8 cellular contexts compared by ENCODE assay signal in the genomic region with DNA sequence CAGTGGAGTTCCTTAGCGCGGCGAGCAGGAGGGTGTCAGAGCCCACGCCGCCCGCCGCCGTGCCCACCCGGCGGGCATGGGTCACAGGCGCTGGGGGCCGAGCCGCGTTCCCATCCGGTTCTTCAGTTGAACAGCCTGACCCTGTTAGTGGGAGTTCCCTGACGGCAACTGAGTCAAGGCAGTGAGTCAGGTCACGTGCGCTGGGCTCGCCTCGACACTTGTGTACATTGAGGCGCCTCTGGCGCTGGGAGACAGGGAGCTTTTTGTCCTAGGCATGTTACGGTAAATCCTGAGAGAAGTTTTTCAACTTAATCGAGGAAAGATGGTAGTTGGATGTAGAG. TPM values are rescaled to one million over a fixed set of nuclear protein-coding genes. Genes with fewer than 3 reads are reported as not detected.
A peak's percentile ranks its signal among the peaks of the same experiment; 100 is the strongest.
DNase-seq lines count a peak whose midpoint lies in the region; ATAC-seq and TF ChIP-seq lines count a peak whose summit lies in the region.

No MANE protein-coding gene starts in this region.

- POLR2A ChIA-PET in T-cell (lab: Charles Lee) = interaction anchor here in 1 of 2 donors (1.0 kb wide), 1 partner anchor 78 kb away, joined by 5 read pairs; no protein-coding TSS in a partner anchor

- H3K9me3 Mint-ChIP-seq in T-cell = no peaks in the 10 kb centered on the region

- DNase-seq in GM06990 (ENCODE audit: extremely low read depth, insufficient read length) (peak; percentile 47), T-cell (peak in 16 of 34 experiments; percentile 3 to 19 (median 10)), ascending aorta (ENCODE audit: low spot score in 2 of 2) (peak; percentile 50 to 79), right cardiac atrium (peak; percentile 60 to 73 (median 68)), prostate gland (ENCODE audit: low spot score) (peak; percentile 83), vagina (ENCODE audit: extremely low spot score in 2 of 2) (no peak), DMS114 treated with DMSO at 0.1 percent for 48 hours (lab: John Stamatoyannopoulos, UW; ENCODE audit: unreplicated experiment) (no peak)

- no peaks in the 10 kb centered on the region for H3K9me3 ChIP-seq in ascending aorta
- no peaks in the 10 kb centered on the region for H3K9me3 ChIP-seq in right cardiac atrium (ENCODE audit: control insufficient read depth, low read length)
- no peaks in the 10 kb centered on the region for H3K9me3 ChIP-seq in prostate gland
- H3K9me3 ChIP-seq in vagina = no peaks in the 10 kb centered on the region

- TF ChIP-seq CTCF in GM06990 (IDR thresholded peaks at IDR 0.05; ENCODE audit: insufficient read depth, low read length, poor library complexity, severe bottlenecking) = no peak
- peak in 1 of 3 experiments; percentile 11 for TF ChIP-seq CTCF in ascending aorta (IDR thresholded peaks at IDR 0.05)
- TF ChIP-seq CTCF in prostate gland (IDR thresholded peaks at IDR 0.05) = no peak
- no peak for TF ChIP-seq CTCF in vagina (IDR thresholded peaks at IDR 0.05)

- no peaks in the 10 kb centered on the region for H3K27me3 Mint-ChIP-seq in T-cell

- H3K4me1 Mint-ChIP-seq in T-cell = peaks cover 58 to 63% (median 60%) of the 10 kb centered on the region in 3 donors

- intact Hi-C loops in ascending aorta (cut with DNase I) (loop anchor here (1.0 to 10.0 kb wide), 9 partner anchors 45 to 1132 kb away; a partner anchor contains a TSS), right cardiac atrium (cut with DNase I) (loop anchor here in 2 of 4 donors (5.0 to 10.0 kb wide), 2 partner anchors 44 to 58 kb away; no protein-coding TSS in a partner anchor), prostate gland (cut with DNase I) (loop anchor here (5.0 kb wide), 2 partner anchors 44 to 66 kb away; no protein-coding TSS in a partner anchor), vagina (cut with DNase I) (no loop called here)

- H3K27ac ChIP-seq in ascending aorta (peak overlapping the region; percentile 94 to 95), right cardiac atrium (ENCODE audit: low read length) (peak overlapping the region; percentile 86), prostate gland (peak overlapping the region; percentile 97), vagina (peak overlapping the region; percentile 100)

- H3K4me3 Mint-ChIP-seq in T-cell = peak overlapping the region; percentile 88 to 92 (median 91)

- ATAC-seq in HG03066 (IDR thresholded peaks at IDR 0.05; ENCODE audit: low read depth, unreplicated experiment) (peak; percentile 15), T-cell (replicated peaks in 1 of 4) (peak; percentile 3 to 24 (median 14)), right cardiac atrium (peak; percentile 18 to 45)

- peak; percentile 73 for TF ChIP-seq POLR2A in prostate gland (IDR thresholded peaks at IDR 0.05)
- no peak for TF ChIP-seq POLR2A in vagina (IDR thresholded peaks at IDR 0.05)

- peaks cover 0 to 26% of the 10 kb centered on the region in 2 donors for H3K4me1 ChIP-seq in ascending aorta
- peaks cover 10% of the 10 kb centered on the region for H3K4me1 ChIP-seq in right cardiac atrium (ENCODE audit: control insufficient read depth, insufficient read depth, low read length)
- H3K4me1 ChIP-seq in prostate gland (replicated peaks) = peaks cover 2% of the 10 kb centered on the region
- H3K4me1 ChIP-seq in vagina = peaks cover 55% of the 10 kb centered on the region

- H3K36me3 ChIP-seq in GM06990 (ENCODE audit: control insufficient read depth, insufficient read depth, low read length) (no peaks in the 10 kb centered on the region), ascending aorta (no peaks in the 10 kb centered on the region), prostate gland (no peaks in the 10 kb centered on the region), vagina (no peaks in the 10 kb centered on the region)

- H3K4me3 ChIP-seq in GM06990 (replicated peaks; ENCODE audit: low read depth, low read length) = peak overlapping the region; percentile 96
- H3K4me3 ChIP-seq in ascending aorta = peak overlapping the region; percentile 89 to 97
- peak overlapping the region; percentile 76 for H3K4me3 ChIP-seq in right cardiac atrium (ENCODE audit: low read length)
- peak overlapping the region; percentile 99 to 100 for H3K4me3 ChIP-seq in prostate gland
- H3K4me3 ChIP-seq in vagina = peak overlapping the region; percentile 98 to 100

- peak overlapping the region; percentile 76 to 84 for H3K27ac Mint-ChIP-seq in T-cell

- H3K36me3 Mint-ChIP-seq in T-cell = peaks cover 7% of the 10 kb centered on the region

- CTCF ChIA-PET in T-cell (lab: Charles Lee) = interaction anchor here in 1 of 2 donors (1.3 to 1.4 kb wide), 2 partner anchors 46 to 69 kb away, joined by 8 to 11 read pairs; no protein-coding TSS in a partner anchor

- WGBS in right cardiac atrium = under 1% methylated on average over 24 of the region's 24 CpGs
- WGBS in prostate gland = 1% methylated on average over 24 of the region's 24 CpGs

- H3K27me3 ChIP-seq in GM06990 (replicated peaks; ENCODE audit: control insufficient read depth, insufficient read depth, low read length) (no peaks in the 10 kb centered on the region), ascending aorta (no peaks in the 10 kb centered on the region), right cardiac atrium (ENCODE audit: control insufficient read depth, insufficient read depth) (no peaks in the 10 kb centered on the region), prostate gland (replicated peaks; ENCODE audit: insufficient read depth) (no peaks in the 10 kb centered on the region), vagina (no peaks in the 10 kb centered on the region)

RNA-seq across cellular contexts. Expression of a gene that starts 0.7 kb away (rescaled TPM):
- 100 to 1,000 TPM; 130 to 161 (median 140) TPM for total RNA-seq in T-cell
- 90.3 TPM for total RNA-seq in ascending aorta
- 100 to 1,000 TPM; 228 to 242 (median 238) TPM for total RNA-seq in right cardiac atrium
- polyA plus RNA-seq in right cardiac atrium = 192 TPM
- 100 to 1,000 TPM in 1 of 2 donors, 10 to 100 TPM in 1; 88.2 to 125 TPM for total RNA-seq in prostate gland
- total RNA-seq in vagina = 122 TPM

Comparison
In these comparisons a context has a peak if more than half of its experiments do, and no peak if none do; other contexts are left out.
1. DNase-seq: peak in GM06990 (single experiment), ascending aorta (2 of 2), right cardiac atrium (3 of 3) and prostate gland (single experiment); none in vagina (0 of 2) and DMS114 treated with DMSO at 0.1 percent for 48 hours (single experiment).
2. Peak in every context shown above with its lines, with median percentiles within 50 percentile points of each other: H3K4me3 ChIP-seq, ATAC-seq and H3K27ac ChIP-seq.